ENCODE assay signal across 12 cellular contexts in the genomic region with DNA sequence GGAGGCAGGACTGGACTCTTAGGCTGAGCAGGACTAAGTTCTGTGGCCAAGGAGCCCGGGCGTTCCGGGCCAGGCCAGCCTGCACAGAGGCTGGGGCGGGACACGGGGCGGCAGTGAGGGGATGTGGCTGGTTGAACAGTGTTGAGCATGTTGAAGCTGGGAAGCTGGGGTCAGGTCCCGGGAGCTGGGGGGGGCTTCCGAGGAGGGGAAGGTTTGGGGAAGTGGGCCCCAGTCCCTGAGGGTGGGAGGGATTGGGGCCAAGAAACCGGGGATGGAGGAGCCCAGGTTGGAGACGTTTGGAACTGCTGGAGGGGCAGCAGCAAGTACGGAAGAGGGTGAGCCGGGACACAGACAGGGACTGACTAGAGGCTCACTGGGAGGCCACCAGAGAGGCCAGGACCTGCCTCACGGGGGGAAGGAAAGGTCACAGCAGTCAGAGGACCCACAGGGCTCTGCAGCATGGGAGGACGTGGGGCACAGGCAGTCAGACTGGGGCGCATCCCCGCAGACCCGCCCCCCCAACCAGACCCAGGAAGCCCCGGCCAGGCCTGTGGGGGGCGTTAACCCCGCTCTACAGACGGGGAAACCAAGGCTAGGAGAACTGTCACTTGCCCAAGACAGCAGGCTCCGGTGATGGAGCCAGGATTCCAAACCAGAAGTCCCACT. TPM values are rescaled to one million over a fixed set of nuclear protein-coding genes. Genes with fewer than 3 reads are reported as not detected.
DNase-seq lines count a peak whose midpoint lies in the region; ATAC-seq and TF ChIP-seq lines count a peak whose summit lies in the region.
"Had no signal": no experiment of that assay in that cellular context is flagged by ENCODE, and none has a peak within 500 bp of the region (broad histone marks: within the 10 kb centered on the region; RNA-seq: fewer than 3 reads in every experiment).

No MANE protein-coding gene starts in this region.

- 66 to 68% methylated on average over 21 to 22 of the region's 22 CpGs for WGBS in aorta, 2 donors

- no peaks in the 10 kb centered on the region for H3K27me3 ChIP-seq in cardiac muscle cell
- H3K27me3 ChIP-seq in left ventricle myocardium inferior (ENCODE audit: low read depth), result no peaks in the 10 kb centered on the region
- H3K27me3 ChIP-seq in aorta (ENCODE audit: control insufficient read depth in 1 of 2, insufficient read depth in 2 of 2, low read length in 1 of 2), result no peaks in the 10 kb centered on the region

- H3K9me3 ChIP-seq in cardiac muscle cell (ENCODE audit: low read depth), result no peaks in the 10 kb centered on the region
- H3K9me3 ChIP-seq in left ventricle myocardium inferior (replicated peaks), result no peaks in the 10 kb centered on the region
- H3K9me3 ChIP-seq in aorta (ENCODE audit: control insufficient read depth, low read length), result no peaks in the 10 kb centered on the region

- no peaks in the 10 kb centered on the region for H3K36me3 ChIP-seq in cardiac muscle cell
- peaks cover 24% of the 10 kb centered on the region for H3K36me3 ChIP-seq in left ventricle myocardium inferior
- H3K36me3 ChIP-seq in aorta (ENCODE audit: control insufficient read depth in 1 of 2, insufficient read depth in 2 of 2, low read length in 1 of 2), result no peaks in the 10 kb centered on the region

- intact Hi-C loops in Right ventricle myocardium inferior (cut with DNase I) (no loop called here), left ventricle myocardium inferior (cut with micrococcal nuclease) (no loop called here), sciatic nerve (cut with DNase I) (loop anchor here (10.0 kb wide), 1 partner anchor 114 kb away; no protein-coding TSS in a partner anchor), aorta (cut with DNase I) (no loop called here)

- no peak for DNase-seq in cardiac muscle cell (ENCODE audit: low read depth in 1 of 2, low spot score in 1 of 2)
- DNase-seq in Right ventricle myocardium inferior (ENCODE audit: missing footprints), result no peak
- DNase-seq in left ventricle myocardium inferior, result no peak
- no peak for DNase-seq in sciatic nerve (ENCODE audit: low spot score)
- no peak for DNase-seq in aorta
- no peak for DNase-seq in HT-29 (ENCODE audit: low spot score)
- DNase-seq: activated CD4-positive, alpha-beta memory T cell treated with anti-CD3 and anti-CD28 coated beads, Interleukin-2, amount 10 ng/mL, durations not matched to agents 7 days and 5 days; NCI-H1436; NCI-H524 treated with DMSO at 0.1 percent for 48 hours; RPMI8226 had no signal

- H3K27ac ChIP-seq in cardiac muscle cell, result peak overlapping the region; percentile 88
- peak overlapping the region; percentile 87 for H3K27ac ChIP-seq in left ventricle myocardium inferior (replicated peaks)
- peak overlapping the region in 1 of 2 donors; percentile 89 for H3K27ac ChIP-seq in aorta (ENCODE audit: low read depth in 1 of 2, low read length in 2 of 2)

- ATAC-seq in Right ventricle myocardium inferior (no peak), sciatic nerve (peak; percentile 56), aorta (ENCODE audit: low FRiP score) (peak; percentile 42), HG03025 (IDR thresholded peaks at IDR 0.05; ENCODE audit: low FRiP score, unreplicated experiment) (no peak), GM21529 (IDR thresholded peaks at IDR 0.05; ENCODE audit: unreplicated experiment) (no peak)

- H3K4me1 ChIP-seq in cardiac muscle cell (ENCODE audit: low read depth) (peaks cover 23% of the 10 kb centered on the region), left ventricle myocardium inferior (peaks cover 40% of the 10 kb centered on the region), aorta (ENCODE audit: control insufficient read depth in 1 of 2, insufficient read depth in 2 of 2, low read length in 2 of 2) (no peaks in the 10 kb centered on the region)

- TF ChIP-seq CTCF in cardiac muscle cell (IDR thresholded peaks at IDR 0.05; ENCODE audit: low read depth, low read length), result no peak
- no peak for TF ChIP-seq CTCF in left ventricle myocardium inferior (IDR thresholded peaks at IDR 0.05; ENCODE audit: borderline replicate concordance)

- H3K4me3 ChIP-seq in cardiac muscle cell (no peak overlapping the region), left ventricle myocardium inferior (no peak overlapping the region), aorta (ENCODE audit: low read length in 2 of 2) (no peak overlapping the region)

RNA-seq across cellular contexts. Expression of a gene that starts 9.5 kb away (rescaled TPM):
- total RNA-seq in cardiac muscle cell (141 and 232 TPM in 2 replicates), Right ventricle myocardium inferior (157 TPM), left ventricle myocardium inferior (165 TPM), sciatic nerve (168 TPM), aorta (100 to 1,000 TPM; 101 to 108 TPM)
- polyA plus RNA-seq in cardiac muscle cell (155 and 286 TPM in 2 replicates), aorta (100 to 1,000 TPM in 1 of 2 donors, 10 to 100 TPM in 1; 93.2 to 155 TPM)
- 121 and 128 TPM in 2 replicates for total RNA-seq in HT-29 (2014; rRNA removed; shearing (Covaris generic))

RNA-seq across cellular contexts. Expression of a gene that starts 9.7 kb away (rescaled TPM):
- total RNA-seq in cardiac muscle cell (56.0 and 91.8 TPM in 2 replicates), Right ventricle myocardium inferior (65.5 TPM), left ventricle myocardium inferior (57.0 TPM), sciatic nerve (18.4 TPM), aorta (10 to 100 TPM; 19.2 to 25.7 TPM)
- polyA plus RNA-seq in cardiac muscle cell (154 and 165 TPM in 2 replicates), aorta (10 to 100 TPM; 33.1 to 48.5 TPM)
- total RNA-seq in HT-29 (2014; rRNA removed; shearing (Covaris generic)), result 35.5 and 54.7 TPM in 2 replicates

RNA-seq across cellular contexts. Expression of a gene that starts 22.4 kb away (rescaled TPM):
- total RNA-seq in cardiac muscle cell (17.0 and 21.1 TPM in 2 replicates), Right ventricle myocardium inferior (6.6 TPM), left ventricle myocardium inferior (6.2 TPM), sciatic nerve (15.7 TPM), aorta (10 to 100 TPM; 10.8 to 13.8 TPM)
- polyA plus RNA-seq in cardiac muscle cell (13.5 and 17.8 TPM in 2 replicates), aorta (10 to 100 TPM in 1 of 2 donors, 1 to 10 TPM in 1; 4.4 to 12.0 TPM)
- total RNA-seq in HT-29 (2014; rRNA removed; shearing (Covaris generic)), result 10.3 and 18.4 TPM in 2 replicates

RNA-seq across cellular contexts. Expression of a gene that starts 22.9 kb away (rescaled TPM):
- total RNA-seq in cardiac muscle cell (6.1 and 8.8 TPM in 2 replicates), Right ventricle myocardium inferior (4.4 TPM), left ventricle myocardium inferior (4.0 TPM), sciatic nerve (17.7 TPM), aorta (10 to 100 TPM in 1 of 2 donors, 1 to 10 TPM in 1; 7.4 to 15.8 TPM)
- polyA plus RNA-seq in cardiac muscle cell (3.6 and 5.0 TPM in 2 replicates), aorta (1 to 10 TPM; 4.3 to 6.8 TPM)
- 16.1 and 21.2 TPM in 2 replicates for total RNA-seq in HT-29 (2014; rRNA removed; shearing (Covaris generic))

RNA-seq across cellular contexts. Expression of a gene that starts 37.0 kb away (rescaled TPM):
- total RNA-seq in cardiac muscle cell, result 0.09 and 0.46 TPM in 2 replicates
- 0.46 TPM in 1 of 2 replicates, not detected in the other for polyA plus RNA-seq in cardiac muscle cell
- total RNA-seq in Right ventricle myocardium inferior, result 19.4 TPM
- 18.3 TPM for total RNA-seq in left ventricle myocardium inferior
- total RNA-seq in sciatic nerve, result 1.8 TPM
- 1 to 10 TPM; 1.0 to 1.3 TPM for total RNA-seq in aorta
- 1 to 10 TPM in 1 of 2 donors, under 1 TPM in 1; 0.61 to 4.9 TPM for polyA plus RNA-seq in aorta
- 0.23 TPM in 1 of 2 replicates, not detected in the other for total RNA-seq in HT-29 (2014; rRNA removed; shearing (Covaris generic))

Comparison
In these comparisons a context has a peak if more than half of its experiments do, and no peak if none do; other contexts are left out.
1. ATAC-seq: peak in sciatic nerve (single experiment) and aorta (single experiment); none in Right ventricle myocardium inferior (single experiment), HG03025 (single experiment) and GM21529 (single experiment).